In genomic region chr15:101317473-101317872, GRCh38 we compare ENCODE assay signal across 19 cellular contexts.
"Had no signal": no experiment of that assay in that cellular context is flagged by ENCODE, and none has a peak within 500 bp of the region (broad histone marks: within the 10 kb centered on the region; RNA-seq: fewer than 3 reads in every experiment).

No MANE protein-coding gene starts in this region.

- H3K27me3 ChIP-seq: MG63 had no signal

- H3K27ac ChIP-seq: HL-60, SJSA1, SK-N-MC had no signal

- H3K4me1 ChIP-seq: SJSA1 had no signal

- H3K9me3 ChIP-seq: MG63, SJSA1 had no signal

- H3K36me3 ChIP-seq: SJSA1 had no signal

- H3K4me3 ChIP-seq: MG63, SJSA1, SK-N-MC had no signal

- DNase-seq: KBM-7, MG63, NCI-H1092, NCI-H1105 treated with DMSO at 0.1 percent for 48 hours, NCI-H1417 treated with DMSO at 0.1 percent for 48 hours, NCI-H146, NCI-H1694 treated with DMSO at 0.1 percent for 48 hours, NCI-H2029, NCI-H2081 treated with DMSO at 0.1 percent for 48 hours, NCI-H2227 treated with DMSO at 0.1 percent for 48 hours, NCI-H524, NCI-H526 treated with DMSO at 0.1 percent for 48 hours, NCI-H774, Right ventricle myocardium superior, RPMI8226, SIG-M5 had no signal
